ENCODE assay signal across 1 cellular context in genomic region chr17:74960739-74961342, GRCh38.
A peak's percentile ranks its signal among the peaks of the same experiment; 100 is the strongest.
TF ChIP-seq lines count a peak whose summit lies in the region.

No MANE protein-coding gene starts in this region.

TF ChIP-seq in WTC11, 78 proteins besides CTCF, POLR2A, EP300 and RAD21 (continued from another document):
- TF ChIP-seq USF1 (CRISPR knock-in tag; IDR thresholded peaks at IDR 0.05) (peak; percentile 84), ZNF281 (CRISPR knock-in tag; IDR thresholded peaks at IDR 0.05) (no peak), ATF3 (CRISPR knock-in tag; conservative IDR thresholded peaks at IDR 0.05) (no peak), ZBTB21 (CRISPR knock-in tag; IDR thresholded peaks at IDR 0.05; ENCODE audit: borderline replicate concordance) (no peak), ETV6 (CRISPR knock-in tag; IDR thresholded peaks at IDR 0.05) (0 out of 2 replicates have a peak, but pooled peaks have one; percentile 46), FOXP1 (CRISPR knock-in tag; IDR thresholded peaks at IDR 0.05; ENCODE audit: borderline replicate concordance) (peak; percentile 74; the same call in 1 of the 2 replicates), ZNF396 (CRISPR knock-in tag; IDR thresholded peaks at IDR 0.05; ENCODE audit: borderline replicate concordance) (no peak), MAX (CRISPR knock-in tag; IDR thresholded peaks at IDR 0.05) (peak; percentile 87), ELF4 (CRISPR knock-in tag; IDR thresholded peaks at IDR 0.05; ENCODE audit: low read depth) (no peak), NR1H2 (CRISPR knock-in tag; IDR thresholded peaks at IDR 0.05) (no peak), ZSCAN18 (CRISPR knock-in tag; IDR thresholded peaks at IDR 0.05) (no peak), GABPB1 (CRISPR knock-in tag; IDR thresholded peaks at IDR 0.05) (0 out of 2 replicates have a peak, but pooled peaks have one; percentile 39), TEAD4 (CRISPR knock-in tag; IDR thresholded peaks at IDR 0.05) (0 out of 2 replicates have a peak, but pooled peaks have one; percentile 28), OVOL2 (CRISPR knock-in tag; IDR thresholded peaks at IDR 0.05; ENCODE audit: borderline replicate concordance) (no peak), TCF7 (CRISPR knock-in tag; IDR thresholded peaks at IDR 0.05; ENCODE audit: low read depth) (no peak), FOXK1 (CRISPR knock-in tag; IDR thresholded peaks at IDR 0.05) (no peak), SMAD3 (CRISPR knock-in tag; IDR thresholded peaks at IDR 0.05; ENCODE audit: borderline replicate concordance) (no peak; the same call in 1 of the 2 replicates), HMGA2 (CRISPR knock-in tag; IDR thresholded peaks at IDR 0.05) (no peak), STAT6 (CRISPR knock-in tag; conservative IDR thresholded peaks at IDR 0.05; ENCODE audit: low read depth) (no peak), PRRX2 (CRISPR knock-in tag; IDR thresholded peaks at IDR 0.05) (no peak), ZNF232 (CRISPR knock-in tag; IDR thresholded peaks at IDR 0.05) (no peak), MXD4 (CRISPR knock-in tag; IDR thresholded peaks at IDR 0.05; ENCODE audit: borderline replicate concordance) (no peak), ATF2 (CRISPR knock-in tag; IDR thresholded peaks at IDR 0.05; ENCODE audit: borderline replicate concordance, low read depth) (no peak), ARID4B (CRISPR knock-in tag; IDR thresholded peaks at IDR 0.05; ENCODE audit: borderline replicate concordance) (no peak), SMAD4 (CRISPR knock-in tag; IDR thresholded peaks at IDR 0.05) (no peak), USF2 (CRISPR knock-in tag; IDR thresholded peaks at IDR 0.05) (peak; percentile 65), ZNF138 (CRISPR knock-in tag; conservative IDR thresholded peaks at IDR 0.05) (no peak), EMX1 (CRISPR knock-in tag; IDR thresholded peaks at IDR 0.05) (no peak), PRDM15 (CRISPR knock-in tag; IDR thresholded peaks at IDR 0.05) (no peak), IRF2 (CRISPR knock-in tag; IDR thresholded peaks at IDR 0.05; ENCODE audit: borderline replicate concordance, low read depth) (no peak)
